Comparison of ENCODE assay signal across 8 cellular contexts in the genomic region with DNA sequence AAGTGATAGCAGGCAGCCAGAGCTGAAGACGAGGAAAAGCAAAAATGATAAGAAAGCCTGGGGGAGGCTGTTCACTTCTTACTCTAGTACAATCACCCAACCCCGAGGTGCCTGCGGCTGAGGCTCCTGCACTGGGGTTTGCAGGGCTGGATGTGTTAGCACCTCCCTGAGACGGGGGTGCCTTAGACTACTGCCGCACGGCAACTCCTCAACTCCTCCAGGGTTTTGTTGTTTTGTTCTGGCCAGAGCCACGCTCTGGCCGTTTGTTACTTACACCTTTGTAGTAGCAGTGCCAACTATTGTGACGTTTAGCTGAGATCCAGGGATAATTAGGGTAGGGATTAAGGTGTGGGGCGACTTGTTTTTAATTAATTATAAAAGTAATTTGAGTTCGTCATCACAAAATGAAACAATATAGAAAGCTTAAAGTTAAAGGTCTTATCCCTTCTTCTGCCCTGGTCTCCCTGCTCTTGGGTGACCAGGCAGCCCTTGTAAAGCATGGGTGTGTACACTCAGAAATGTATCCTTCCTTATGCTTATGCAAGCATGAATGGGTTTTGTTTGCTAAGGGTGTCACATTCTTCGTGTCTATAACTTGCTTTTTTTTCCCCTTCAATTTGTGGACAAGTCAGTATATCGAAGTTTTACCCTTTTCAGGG. TPM values are rescaled to one million over a fixed set of nuclear protein-coding genes. Genes with fewer than 3 reads are reported as not detected.
DNase-seq lines count a peak whose midpoint lies in the region; ATAC-seq and TF ChIP-seq lines count a peak whose summit lies in the region.

No MANE protein-coding gene starts in this region.

- peak overlapping the region; percentile 94 for H3K4me2 ChIP-seq in PC-9

- intact Hi-C loops in Caco-2 (cut with micrococcal nuclease; ENCODE audit: unreplicated experiment): no loop called here
- intact Hi-C loops in PC-9 (cut with micrococcal nuclease; ENCODE audit: unreplicated experiment): loop anchor here (1.0 to 2.0 kb wide), 3 partner anchors 20 to 44 kb away; no protein-coding TSS in a partner anchor

- BruUV-seq in Caco-2 (replicated peaks; lab: Mats Ljungman, UMichigan) (no TSS peak), PC-9 (replicated peaks; lab: Mats Ljungman, UMichigan) (no TSS peak)

- H2AFZ ChIP-seq in PC-9: no peak overlapping the region

- H3K4me1 ChIP-seq in Caco-2 (peaks cover 64% of the 10 kb centered on the region), PC-9 (replicated peaks; ENCODE audit: insufficient read depth) (peaks cover 76% of the 10 kb centered on the region)

- no peaks in the 10 kb centered on the region for H3K27me3 Mint-ChIP-seq in Caco-2 (ENCODE audit: insufficient read depth, unreplicated experiment)
- peaks cover 10% of the 10 kb centered on the region for H3K27me3 Mint-ChIP-seq in activated naive CD8-positive, alpha-beta T cell treated with anti-CD3 and anti-CD28 coated beads, Interleukin-2, amount 50 U/mL, for 24 hours
- H3K27me3 Mint-ChIP-seq in endothelial cell (ENCODE audit: unreplicated experiment): peaks cover 5% of the 10 kb centered on the region

- H3K4me3 Mint-ChIP-seq in Caco-2 (ENCODE audit: unreplicated experiment): peak overlapping the region; percentile 64
- H3K4me3 Mint-ChIP-seq in activated naive CD8-positive, alpha-beta T cell treated with anti-CD3 and anti-CD28 coated beads, Interleukin-2, amount 50 U/mL, for 24 hours: no peak overlapping the region
- H3K4me3 Mint-ChIP-seq in endothelial cell (ENCODE audit: unreplicated experiment): no peak overlapping the region

- no peaks in the 10 kb centered on the region for H3K9me3 ChIP-seq in Caco-2
- no peaks in the 10 kb centered on the region for H3K9me3 ChIP-seq in PC-9 (ENCODE audit: insufficient read depth, low read depth)

- H3K4me3 ChIP-seq in Caco-2 (ENCODE audit: low read depth, low read length): no peak overlapping the region
- peak overlapping the region; percentile 52 for H3K4me3 ChIP-seq in PC-9

- peak in 1 of 2 experiments; percentile 40 for DNase-seq in Caco-2
- peak; percentile 37 to 94 for DNase-seq in PC-9
- peak; percentile 23 for DNase-seq in activated naive CD8-positive, alpha-beta T cell treated with anti-CD3 and anti-CD28 coated beads, Interleukin-2, amount 50 U/mL, for 24 hours
- peak; percentile 60 for DNase-seq in renal cortical epithelial cell (ENCODE audit: low read depth)
- no peak for DNase-seq in endothelial cell (ENCODE audit: low spot score)
- DNase-seq in NOMO-1 treated with dmso at 0.1 percent for 144 hours (lab: John Stamatoyannopoulos, UW; ENCODE audit: unreplicated experiment): no peak

- H3K79me2 ChIP-seq in PC-9 (ENCODE audit: low read depth): peaks cover 95% of the 10 kb centered on the region

- CTCF ChIA-PET in Caco-2 (lab: Charles Lee) (no interaction called here), PC-9 (lab: Charles Lee) (interaction anchor here (0.5 to 1.7 kb wide), 6 partner anchors 31 to 80 kb away, joined by 4 to 12 read pairs (median 7); a partner anchor contains a TSS)

- H3K36me3 ChIP-seq in Caco-2 (ENCODE audit: control insufficient read depth, insufficient read depth, low read length) (no peaks in the 10 kb centered on the region), PC-9 (ENCODE audit: low read depth) (no peaks in the 10 kb centered on the region)

- H3K27me3 ChIP-seq in Caco-2 (replicated peaks; ENCODE audit: control insufficient read depth, insufficient read depth, low read length) (no peaks in the 10 kb centered on the region), PC-9 (ENCODE audit: insufficient read depth, low read depth) (no peaks in the 10 kb centered on the region)

- TF ChIP-seq CTCF in Caco-2 (IDR thresholded peaks at IDR 0.05; ENCODE audit: insufficient read depth in 1 of 2, low read depth in 1 of 2, low read length in 1 of 2, severe bottlenecking in 1 of 2, unreplicated experiment in 1 of 2): no peak
- no peak for TF ChIP-seq CTCF in PC-9 (conservative IDR thresholded peaks at IDR 0.05)
- no peak for TF ChIP-seq CTCF in endothelial cell (IDR thresholded peaks at IDR 0.05; ENCODE audit: unreplicated experiment)

- ATAC-seq in activated naive CD8-positive, alpha-beta T cell treated with anti-CD3 and anti-CD28 coated beads, Interleukin-2, amount 50 U/mL, for 24 hours: peak; percentile 57
- ATAC-seq in HG03095 (IDR thresholded peaks at IDR 0.05; ENCODE audit: unreplicated experiment): no peak
- no peak for ATAC-seq in GM21526 (IDR thresholded peaks at IDR 0.05; ENCODE audit: low FRiP score, unreplicated experiment)

- POLR2A ChIA-PET in Caco-2 (lab: Charles Lee) (interaction anchor here (0.6 kb wide), 1 partner anchor 73 kb away, joined by 3 read pairs; no protein-coding TSS in a partner anchor), PC-9 (lab: Charles Lee; ENCODE audit: unreplicated experiment) (interaction anchor here (0.5 to 1.0 kb wide), 9 partner anchors 18 to 80 kb away, joined by 3 to 27 read pairs (median 6); a partner anchor contains a TSS)

- H3K27ac Mint-ChIP-seq in Caco-2 (ENCODE audit: unreplicated experiment) (peak overlapping the region; percentile 94), endothelial cell (ENCODE audit: unreplicated experiment) (no peak overlapping the region)
- no peak overlapping the region for H3K27ac Mint-ChIP-seq in activated naive CD8-positive, alpha-beta T cell treated with anti-CD3 and anti-CD28 coated beads, Interleukin-2, amount 50 U/mL, for 24 hours

- no peaks in the 10 kb centered on the region for H4K20me1 ChIP-seq in PC-9 (ENCODE audit: insufficient read depth)

- no peaks in the 10 kb centered on the region; the same call in 1 of the 2 replicates for H3K9me2 ChIP-seq in PC-9 (ENCODE audit: insufficient read depth)

- peak overlapping the region; percentile 86 for H3K27ac ChIP-seq in PC-9

- H3K4me1 Mint-ChIP-seq in Caco-2 (ENCODE audit: low read depth, unreplicated experiment): peaks cover 43% of the 10 kb centered on the region
- H3K4me1 Mint-ChIP-seq in activated naive CD8-positive, alpha-beta T cell treated with anti-CD3 and anti-CD28 coated beads, Interleukin-2, amount 50 U/mL, for 24 hours: peaks cover 32% of the 10 kb centered on the region
- H3K4me1 Mint-ChIP-seq in endothelial cell (ENCODE audit: unreplicated experiment): peaks cover 46% of the 10 kb centered on the region

- H3K36me3 Mint-ChIP-seq in Caco-2 (ENCODE audit: insufficient read depth, unreplicated experiment): peaks cover 20% of the 10 kb centered on the region
- H3K36me3 Mint-ChIP-seq in activated naive CD8-positive, alpha-beta T cell treated with anti-CD3 and anti-CD28 coated beads, Interleukin-2, amount 50 U/mL, for 24 hours (ENCODE audit: low read depth): no peaks in the 10 kb centered on the region
- H3K36me3 Mint-ChIP-seq in endothelial cell (ENCODE audit: low read depth, unreplicated experiment): no peaks in the 10 kb centered on the region

- H3F3A ChIP-seq in PC-9 (ENCODE audit: insufficient read depth, low read depth): peaks cover 53% of the 10 kb centered on the region

- no peaks in the 10 kb centered on the region for H3K9me3 Mint-ChIP-seq in Caco-2 (ENCODE audit: unreplicated experiment)
- H3K9me3 Mint-ChIP-seq in activated naive CD8-positive, alpha-beta T cell treated with anti-CD3 and anti-CD28 coated beads, Interleukin-2, amount 50 U/mL, for 24 hours: no peaks in the 10 kb centered on the region
- H3K9me3 Mint-ChIP-seq in endothelial cell (ENCODE audit: unreplicated experiment): no peaks in the 10 kb centered on the region

RNA-seq across cellular contexts. Expression of a gene that starts 51.3 kb away (rescaled TPM):
- total RNA-seq in Caco-2 (2022) (4.1 and 4.5 TPM in 2 replicates), PC-9 (2021) (1.1 and 1.3 TPM in 2 replicates), renal cortical epithelial cell (1.9 and 4.2 TPM in 2 replicates), endothelial cell (ENCODE audit: unreplicated experiment) (0.36 TPM)

Comparison
In these comparisons a context has a peak if more than half of its experiments do, and no peak if none do; other contexts are left out.
1. DNase-seq: peak in PC-9 (2 of 2), activated naive CD8-positive, alpha-beta T cell treated with anti-CD3 and anti-CD28 coated beads, Interleukin-2, amount 50 U/mL, for 24 hours (single experiment) and renal cortical epithelial cell (single experiment); none in endothelial cell (single experiment) and NOMO-1 treated with dmso at 0.1 percent for 144 hours (single experiment).